11 cellular contexts compared by ENCODE assay signal in the genomic region with DNA sequence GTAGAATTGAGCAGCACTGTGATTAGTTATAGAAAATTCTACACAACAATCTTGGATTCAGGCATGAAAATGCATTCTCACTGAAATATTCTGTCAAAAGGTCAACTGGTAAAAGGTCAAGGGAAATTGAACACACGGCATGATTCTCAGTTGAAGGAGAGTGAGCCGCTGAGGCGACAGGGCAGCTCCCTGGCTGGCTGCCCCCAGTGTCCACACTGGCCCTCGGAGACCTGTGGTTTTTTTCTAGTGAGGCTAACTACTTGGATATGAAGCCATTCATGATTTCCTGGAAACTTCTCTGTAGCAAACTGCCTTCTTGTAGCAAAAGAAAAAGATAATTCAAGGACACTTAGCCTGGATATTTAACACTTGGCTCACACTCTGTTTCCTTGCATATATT. TPM values are rescaled to one million over a fixed set of nuclear protein-coding genes. Genes with fewer than 3 reads are reported as not detected.
A peak's percentile ranks its signal among the peaks of the same experiment; 100 is the strongest.
DNase-seq lines count a peak whose midpoint lies in the region; ATAC-seq, FAIRE-seq and TF ChIP-seq lines count a peak whose summit lies in the region.
"Had no signal": no experiment of that assay in that cellular context is flagged by ENCODE, and none has a peak within 500 bp of the region (broad histone marks: within the 10 kb centered on the region; RNA-seq: fewer than 3 reads in every experiment).

No MANE protein-coding gene starts in this region.

- peaks cover 15% of the 10 kb centered on the region for H3K4me1 Mint-ChIP-seq in endothelial cell (ENCODE audit: unreplicated experiment)
- H3K4me1 Mint-ChIP-seq in activated T-helper 2 cell treated with anti-CD3 and anti-CD28 coated beads, Interferon-gamma antibody, Interleukin-2, Interleukin-4, amounts not matched to agents 10 μg/mL and 5 μg/mL and 100 μg/mL, durations not matched to agents 14 hours and 24 hours and 36 hours (ENCODE audit: low read depth), result no peaks in the 10 kb centered on the region

- no peak overlapping the region for H3K4me2 ChIP-seq in K562 (ENCODE audit: insufficient read depth, low read length)

- H3K36me3 Mint-ChIP-seq in endothelial cell (ENCODE audit: low read depth, unreplicated experiment), result no peaks in the 10 kb centered on the region
- H3K36me3 Mint-ChIP-seq in activated T-helper 2 cell treated with anti-CD3 and anti-CD28 coated beads, Interferon-gamma antibody, Interleukin-2, Interleukin-4, amounts not matched to agents 10 μg/mL and 5 μg/mL and 100 μg/mL, durations not matched to agents 14 hours and 24 hours and 36 hours (ENCODE audit: low read depth), result no peaks in the 10 kb centered on the region

- POLR2A ChIA-PET in K562 (lab: Yijun Ruan, JAX), result interaction anchor here (0.8 kb wide), 1 partner anchor 8 kb away, joined by 3 read pairs; no protein-coding TSS in a partner anchor

- 13% methylated on average over 4 of the region's 4 CpGs for WGBS in K562 (ENCODE audit: insufficient coverage, low coverage, missing lambda C conversion rate)

- no peaks in the 10 kb centered on the region for H3K27me3 Mint-ChIP-seq in endothelial cell (ENCODE audit: unreplicated experiment)
- peaks cover 2% of the 10 kb centered on the region for H3K27me3 Mint-ChIP-seq in activated T-helper 2 cell treated with anti-CD3 and anti-CD28 coated beads, Interferon-gamma antibody, Interleukin-2, Interleukin-4, amounts not matched to agents 10 μg/mL and 5 μg/mL and 100 μg/mL, durations not matched to agents 14 hours and 24 hours and 36 hours (ENCODE audit: low read depth)

- CTCF ChIA-PET in K562 (lab: Yijun Ruan, JAX; ENCODE audit: low intra/inter-chr PET ratio), result no interaction called here

- H3K9ac ChIP-seq in K562 (ENCODE audit: insufficient read depth in 1 of 2, low read depth in 2 of 2, low read length in 2 of 2) (no peak overlapping the region), skeletal muscle tissue (ENCODE audit: low read depth in 1 of 3, low read length in 3 of 3) (no peak overlapping the region)

- FAIRE-seq in K562 (lab: Jason Lieb, UNC), result no peak

- in situ Hi-C loops in K562 (cut with MboI), result no loop called here

- H3K9me3 Mint-ChIP-seq in endothelial cell (ENCODE audit: unreplicated experiment), result no peaks in the 10 kb centered on the region
- H3K9me3 Mint-ChIP-seq in activated T-helper 2 cell treated with anti-CD3 and anti-CD28 coated beads, Interferon-gamma antibody, Interleukin-2, Interleukin-4, amounts not matched to agents 10 μg/mL and 5 μg/mL and 100 μg/mL, durations not matched to agents 14 hours and 24 hours and 36 hours, result no peaks in the 10 kb centered on the region

- BruUV-seq in K562 (replicated peaks; lab: Mats Ljungman, UMichigan), result no TSS peak

- no peak overlapping the region for H3K4me3 ChIP-seq in K562
- peak overlapping the region in 1 of 3 donors; percentile 36 for H3K4me3 ChIP-seq in skeletal muscle tissue (ENCODE audit: low read length in 3 of 3)

- peak; percentile 72 for ATAC-seq in K562

- no peak for TF ChIP-seq RAD21 in K562 (CRISPR knock-in tag; conservative IDR thresholded peaks at IDR 0.05 in 1 of 2, IDR thresholded peaks at IDR 0.05 in 1 of 2)

- no peak for TF ChIP-seq POLR2A in K562 (conservative IDR thresholded peaks at IDR 0.05)

- H3K4me3 Mint-ChIP-seq in endothelial cell (ENCODE audit: unreplicated experiment), result no peak overlapping the region
- no peak overlapping the region for H3K4me3 Mint-ChIP-seq in activated T-helper 2 cell treated with anti-CD3 and anti-CD28 coated beads, Interferon-gamma antibody, Interleukin-2, Interleukin-4, amounts not matched to agents 10 μg/mL and 5 μg/mL and 100 μg/mL, durations not matched to agents 14 hours and 24 hours and 36 hours (ENCODE audit: low read depth)

- TF ChIP-seq EP300 in K562 (IDR thresholded peaks at IDR 0.05; ENCODE audit: low read length), result no peak

- peaks cover 0 to 13% of the 10 kb centered on the region in 2 experiments; a peak in 1 of 5 replicates for H3K4me1 ChIP-seq in K562 (replicated peaks in 1 of 2; ENCODE audit: control insufficient read depth in 2 of 2, insufficient read depth in 2 of 2, low read length in 2 of 2)
- H3K4me1 ChIP-seq in skeletal muscle tissue (ENCODE audit: control insufficient read depth in 3 of 3, insufficient read depth in 3 of 3, low read length in 3 of 3), result peaks cover 3 to 7% (median 3%) of the 10 kb centered on the region in 3 donors

- H3K27ac ChIP-seq in K562 (ENCODE audit: extremely low read depth, low read depth, low read length) (peak overlapping the region; percentile 37; the same call in 1 of the 3 replicates), skeletal muscle tissue (ENCODE audit: low read depth, low read length) (peak overlapping the region; percentile 49)

- H3K27me3 ChIP-seq in K562 (ENCODE audit: control insufficient read depth in 2 of 2, insufficient read depth in 2 of 2, low read length in 2 of 2) (no peaks in the 10 kb centered on the region), skeletal muscle tissue (ENCODE audit: control insufficient read depth in 3 of 3, insufficient read depth in 3 of 3, low read length in 3 of 3) (no peaks in the 10 kb centered on the region)

- peak overlapping the region; percentile 71 for H2AFZ ChIP-seq in K562 (ENCODE audit: low read depth, low read length)

- no peaks in the 10 kb centered on the region for H3K9me1 ChIP-seq in K562 (ENCODE audit: control insufficient read depth, insufficient read depth, low read length)

- H3K79me2 ChIP-seq in K562 (ENCODE audit: control insufficient read depth, insufficient read depth, low read length), result no peaks in the 10 kb centered on the region

- H3K36me3 ChIP-seq in K562 (ENCODE audit: control insufficient read depth, insufficient read depth, low read length), result no peaks in the 10 kb centered on the region
- H3K36me3 ChIP-seq in skeletal muscle tissue (ENCODE audit: control insufficient read depth in 3 of 3, insufficient read depth in 3 of 3, low read length in 3 of 3), result no peaks in the 10 kb centered on the region

- DNase-seq in HT-29 (ENCODE audit: low spot score) (peak; percentile 87), K562 (ENCODE audit: extremely low read depth in 1 of 4, low spot score in 3 of 4) (peak in 2 of 4 experiments; percentile 23 to 31), iris pigment epithelial cell (ENCODE audit: low read depth) (peak; percentile 55), NCI-H187 (lab: John Stamatoyannopoulos, UW) (no peak), endothelial cell (ENCODE audit: low spot score) (no peak), cortex of kidney (lab: John Stamatoyannopoulos, UW) (no peak)
- no peak for DNase-seq in activated T-helper 2 cell treated with anti-CD3 and anti-CD28 coated beads, Interferon-gamma antibody, Interleukin-2, Interleukin-4, amounts not matched to agents 10 μg/mL and 5 μg/mL and 100 μg/mL, durations not matched to agents 14 hours and 24 hours and 36 hours (ENCODE audit: low spot score)
- DNase-seq: activated CD4-positive, alpha-beta T cell treated with anti-CD3 and anti-CD28 coated beads for 4 hours; NCI-H510A had no signal

- intact Hi-C loops in K562 (cut with micrococcal nuclease), result no loop called here
- intact Hi-C loops in activated T-helper 2 cell treated with anti-CD3 and anti-CD28 coated beads, Interferon-gamma antibody, Interleukin-2, Interleukin-4, amounts not matched to agents 10 μg/mL and 5 μg/mL and 100 μg/mL, durations not matched to agents 14 hours and 24 hours and 36 hours (cut with micrococcal nuclease), result no loop called here

- no peak for TF ChIP-seq CTCF in K562 (IDR thresholded peaks at IDR 0.05 in 2 of 3, conservative IDR thresholded peaks at IDR 0.05 in 1 of 3; ENCODE audit: insufficient read depth in 2 of 3, low read depth in 1 of 3, low read length in 3 of 3)
- no peak for TF ChIP-seq CTCF in endothelial cell (IDR thresholded peaks at IDR 0.05; ENCODE audit: unreplicated experiment)

- H4K20me1 ChIP-seq in K562 (replicated peaks; ENCODE audit: control insufficient read depth, insufficient read depth, low read length), result no peaks in the 10 kb centered on the region

- H3K27ac Mint-ChIP-seq in endothelial cell (ENCODE audit: unreplicated experiment), result no peak overlapping the region
- H3K27ac Mint-ChIP-seq in activated T-helper 2 cell treated with anti-CD3 and anti-CD28 coated beads, Interferon-gamma antibody, Interleukin-2, Interleukin-4, amounts not matched to agents 10 μg/mL and 5 μg/mL and 100 μg/mL, durations not matched to agents 14 hours and 24 hours and 36 hours, result no peak overlapping the region

- H3K9me3 ChIP-seq in K562 (replicated peaks; ENCODE audit: control insufficient read depth, insufficient read depth, low read depth, low read length) (no peaks in the 10 kb centered on the region), skeletal muscle tissue (ENCODE audit: control insufficient read depth in 3 of 3, low read length in 3 of 3) (no peaks in the 10 kb centered on the region)

RNA-seq across cellular contexts. Expression of a gene that starts 37.2 kb away (rescaled TPM):
- not detected in 2 replicates for total RNA-seq in HT-29 (2014; rRNA removed; shearing (Covaris generic))
- not detected in 2 replicates for total RNA-seq in K562 (2011; cell fraction: chromatin; rRNA removed; ENCODE audit: low replicate concordance)
- not detected in 2 replicates for total RNA-seq in K562 (2011; cell fraction: nucleolus; rRNA removed)
- not detected in 2 replicates for total RNA-seq in K562 (2011; cell fraction: nucleoplasm; rRNA removed)
- not detected in 2 replicates for total RNA-seq in K562 (2014; rRNA removed)
- not detected in 2 replicates for total RNA-seq in K562 (2014; rRNA removed; fragmentation: Illumina TruSeq; extraction: Trizol)
- total RNA-seq in K562 (2015; rRNA removed; fragmentation: Illumina TruSeq; extraction: Trizol), result not detected in 2 replicates
- not detected in 2 replicates for total RNA-seq in K562 (2021)
- not detected in 2 replicates for polyA plus RNA-seq in K562 (2011; rRNA removed)
- polyA plus RNA-seq in K562 (2011; cell fraction: cytosol; rRNA removed), result not detected in 2 replicates
- not detected in 2 replicates for polyA plus RNA-seq in K562 (2011; cell fraction: nucleus; rRNA removed)
- not detected in 2 replicates for polyA plus RNA-seq in K562 (2012)
- polyA plus RNA-seq in K562 (2014; fragmentation: Illumina TruSeq; extraction: Trizol), result not detected in 2 replicates
- not detected for polyA plus RNA-seq in K562 (2014; fragmentation: Nextera tagmentation; extraction: Ambion mirVana)
- polyA plus RNA-seq in K562 (2014; rRNA removed), result not detected in 2 replicates
- polyA minus RNA-seq in K562 (2011; rRNA and poly(A)+ RNA removed), result not detected in 2 replicates
- not detected in 2 replicates for polyA minus RNA-seq in K562 (2011; cell fraction: cytosol; rRNA and poly(A)+ RNA removed)
- not detected in 2 replicates for polyA minus RNA-seq in K562 (2011; cell fraction: nucleus; rRNA and poly(A)+ RNA removed)
- not detected for total RNA-seq in skeletal muscle tissue
- not detected for total RNA-seq in endothelial cell (ENCODE audit: unreplicated experiment)
- total RNA-seq in activated T-helper 2 cell treated with anti-CD3 and anti-CD28 coated beads, Interferon-gamma antibody, Interleukin-2, Interleukin-4, amounts not matched to agents 10 μg/mL and 5 μg/mL and 100 μg/mL, durations not matched to agents 14 hours and 24 hours and 36 hours, result not detected in 2 replicates
- total RNA-seq: mononuclear cell had no signal

RNA-seq across cellular contexts. Expression of a gene that starts 43.0 kb away (rescaled TPM):
- 0.08 and 3.8 TPM in 2 replicates for total RNA-seq in HT-29 (2014; rRNA removed; shearing (Covaris generic))
- not detected in 2 replicates for total RNA-seq in K562 (2011; cell fraction: chromatin; rRNA removed; ENCODE audit: low replicate concordance)
- not detected in 2 replicates for total RNA-seq in K562 (2011; cell fraction: nucleolus; rRNA removed)
- not detected in 2 replicates for total RNA-seq in K562 (2011; cell fraction: nucleoplasm; rRNA removed)
- total RNA-seq in K562 (2014; rRNA removed) (not detected in 2 replicates), K562 (2014; rRNA removed; fragmentation: Illumina TruSeq; extraction: Trizol) (not detected in 2 replicates), K562 (2015; rRNA removed; fragmentation: Illumina TruSeq; extraction: Trizol) (not detected in 2 replicates), K562 (2021) (0.47 TPM in 1 of 2 replicates, not detected in the other), skeletal muscle tissue (1.6 TPM), endothelial cell (ENCODE audit: unreplicated experiment) (not detected)
- polyA plus RNA-seq in K562 (2011; rRNA removed) (not detected in 2 replicates), K562 (2014; fragmentation: Illumina TruSeq; extraction: Trizol) (not detected in 2 replicates), K562 (2014; fragmentation: Nextera tagmentation; extraction: Ambion mirVana) (not detected), K562 (2014; rRNA removed) (not detected in 2 replicates)
- not detected in 2 replicates for polyA plus RNA-seq in K562 (2011; cell fraction: cytosol; rRNA removed)
- polyA plus RNA-seq in K562 (2011; cell fraction: nucleus; rRNA removed), result not detected in 2 replicates
- polyA plus RNA-seq in K562 (2012), result not detected in 2 replicates
- polyA minus RNA-seq in K562 (2011; rRNA and poly(A)+ RNA removed), result not detected in 2 replicates
- not detected in 2 replicates for polyA minus RNA-seq in K562 (2011; cell fraction: cytosol; rRNA and poly(A)+ RNA removed)
- not detected in 2 replicates for polyA minus RNA-seq in K562 (2011; cell fraction: nucleus; rRNA and poly(A)+ RNA removed)
- total RNA-seq in activated T-helper 2 cell treated with anti-CD3 and anti-CD28 coated beads, Interferon-gamma antibody, Interleukin-2, Interleukin-4, amounts not matched to agents 10 μg/mL and 5 μg/mL and 100 μg/mL, durations not matched to agents 14 hours and 24 hours and 36 hours, result not detected in 2 replicates
- total RNA-seq: mononuclear cell had no signal

Comparison
In these comparisons a context has a peak if more than half of its experiments do, and no peak if none do; other contexts are left out.
1. DNase-seq: peak in HT-29 (single experiment) and iris pigment epithelial cell (single experiment); none in NCI-H187 (0 of 2), endothelial cell (single experiment), cortex of kidney (single experiment) and activated T-helper 2 cell treated with anti-CD3 and anti-CD28 coated beads, Interferon-gamma antibody, Interleukin-2, Interleukin-4, amounts not matched to agents 10 μg/mL and 5 μg/mL and 100 μg/mL, durations not matched to agents 14 hours and 24 hours and 36 hours (single experiment).